Comparison of ENCODE assay signal across 1 cellular context in genomic region chr2:241967745-241968144, GRCh38.
TF ChIP-seq lines count a peak whose summit lies in the region.

No MANE protein-coding gene starts in this region.

TF ChIP-seq in HepG2, 621 proteins besides CTCF, POLR2A, EP300 and RAD21 (continued from another document):
- no peak for TF ChIP-seq ARID5B (CRISPR knock-in tag; IDR thresholded peaks at IDR 0.05)
- TF ChIP-seq POGZ (CRISPR knock-in tag; IDR thresholded peaks at IDR 0.05) = no peak
- no peak for TF ChIP-seq MTF2 (CRISPR knock-in tag; IDR thresholded peaks at IDR 0.05; ENCODE audit: borderline replicate concordance)
